Comparison of ENCODE assay signal across 8 cellular contexts in genomic region chr6:105995403-105995699, GRCh38.
A peak's percentile ranks its signal among the peaks of the same experiment; 100 is the strongest.
DNase-seq lines count a peak whose midpoint lies in the region; ATAC-seq and TF ChIP-seq lines count a peak whose summit lies in the region.
"Had no signal": no experiment of that assay in that cellular context is flagged by ENCODE, and none has a peak within 500 bp of the region (broad histone marks: within the 10 kb centered on the region; RNA-seq: fewer than 3 reads in every experiment).

No MANE protein-coding gene starts in this region.

- POLR2A ChIA-PET in OCI-LY7 (lab: Charles Lee), result interaction anchor here (0.5 to 1.0 kb wide), 2 partner anchors 8 to 212 kb away, joined by 3 to 4 read pairs; no protein-coding TSS in a partner anchor

- H3K36me3 ChIP-seq in OCI-LY7 (ENCODE audit: insufficient read depth, low read length), result no peaks in the 10 kb centered on the region
- peaks cover 14% of the 10 kb centered on the region for H3K36me3 ChIP-seq in endodermal cell (ENCODE audit: control insufficient read depth, insufficient read depth, low read length)
- H3K36me3 ChIP-seq in gastrocnemius medialis, result no peaks in the 10 kb centered on the region

- TF ChIP-seq CTCF in OCI-LY7 (conservative IDR thresholded peaks at IDR 0.05; ENCODE audit: low read length) (no peak), endodermal cell (conservative IDR thresholded peaks at IDR 0.05) (no peak), gastrocnemius medialis (IDR thresholded peaks at IDR 0.05 in 4 of 5, conservative IDR thresholded peaks at IDR 0.05 in 1 of 5) (no peak)

- peaks cover 39% of the 10 kb centered on the region for H3K4me1 ChIP-seq in OCI-LY7 (ENCODE audit: insufficient read depth, low read length, poor library complexity, severe bottlenecking)
- peaks cover 6% of the 10 kb centered on the region for H3K4me1 ChIP-seq in endodermal cell (ENCODE audit: control insufficient read depth, insufficient read depth, low read length)
- peaks cover 16 to 19% of the 10 kb centered on the region in 2 donors for H3K4me1 ChIP-seq in gastrocnemius medialis

- H3K27me3 Mint-ChIP-seq in endodermal cell (ENCODE audit: insufficient read depth), result peaks cover 59% of the 10 kb centered on the region

- no peak for TF ChIP-seq POLR2A in gastrocnemius medialis (IDR thresholded peaks at IDR 0.05)

- H3K27me3 ChIP-seq in endodermal cell (ENCODE audit: control insufficient read depth, insufficient read depth, low read length, poor library complexity, severe bottlenecking) (peaks cover 7% of the 10 kb centered on the region), gastrocnemius medialis (peaks cover 44 to 67% (median 47%) of the 10 kb centered on the region in 3 donors)

- H3K36me3 Mint-ChIP-seq in endodermal cell (ENCODE audit: low read depth), result peaks cover 14% of the 10 kb centered on the region

- no peaks in the 10 kb centered on the region for H3K79me2 ChIP-seq in OCI-LY7 (ENCODE audit: insufficient read depth, low read depth, low read length)

- H3K9ac ChIP-seq in endodermal cell (ENCODE audit: extremely low read depth, low read length, poor library complexity, severe bottlenecking), result peak overlapping the region; percentile 90

- peak overlapping the region; percentile 83; the same call in 1 of the 2 replicates for H2AFZ ChIP-seq in OCI-LY7 (ENCODE audit: low read length)

- in situ Hi-C loops in gastrocnemius medialis (cut with MboI; ENCODE audit: low sequenced_read_pairs in 4 of 4), result loop anchor here in 1 of 4 donors (10.0 to 25.0 kb wide), 2 partner anchors 201 to 258 kb away; no protein-coding TSS in a partner anchor

- H3K4me3 Mint-ChIP-seq in endodermal cell, result peak overlapping the region; percentile 78

- H3K27ac Mint-ChIP-seq in endodermal cell, result no peak overlapping the region

- H3K4me2 ChIP-seq in OCI-LY7 (ENCODE audit: low read length), result peak overlapping the region; percentile 70

- DNase-seq in GF-D8 (lab: John Stamatoyannopoulos, UW) (peak; percentile 55), OCI-LY7 (ENCODE audit: low spot score) (no peak), endodermal cell (no peak), gastrocnemius medialis (no peak), cerebellum (ENCODE audit: low spot score) (no peak)
- DNase-seq: NCI-H1930 had no signal

- intact Hi-C loops in OCI-LY7 (cut with micrococcal nuclease; ENCODE audit: unreplicated experiment), result no loop called here
- intact Hi-C loops in gastrocnemius medialis (cut with DNase I; ENCODE audit: low total_unique reads), result loop anchor here (5.0 to 10.0 kb wide), 2 partner anchors 83 to 511 kb away; no protein-coding TSS in a partner anchor

- H4K20me1 ChIP-seq in OCI-LY7 (ENCODE audit: insufficient read depth, low read length), result no peaks in the 10 kb centered on the region

- no peaks in the 10 kb centered on the region for H3K9me2 ChIP-seq in OCI-LY7 (ENCODE audit: insufficient read depth, low read length)

- no peaks in the 10 kb centered on the region for H3K9me3 ChIP-seq in OCI-LY7 (ENCODE audit: low read length)
- H3K9me3 ChIP-seq in endodermal cell (ENCODE audit: control insufficient read depth, low read length), result peaks cover 4% of the 10 kb centered on the region
- H3K9me3 ChIP-seq in gastrocnemius medialis, result no peaks in the 10 kb centered on the region

- H3K4me1 Mint-ChIP-seq in endodermal cell, result peaks cover 17% of the 10 kb centered on the region

- H3K9me3 Mint-ChIP-seq in endodermal cell, result peaks cover 4% of the 10 kb centered on the region

- H3K27ac ChIP-seq in OCI-LY7 (ENCODE audit: low read depth, low read length, poor library complexity, severe bottlenecking) (no peak overlapping the region), endodermal cell (ENCODE audit: low read depth, low read length) (no peak overlapping the region), gastrocnemius medialis (peak overlapping the region in 3 of 4 donors; percentile 52 to 74 (median 69))

- ATAC-seq in gastrocnemius medialis (no peak), HG03097 (IDR thresholded peaks at IDR 0.05; ENCODE audit: low FRiP score, unreplicated experiment) (no peak), HG03280 (IDR thresholded peaks at IDR 0.05; ENCODE audit: unreplicated experiment) (no peak)

- no TSS peak for BruUV-seq in OCI-LY7 (replicated peaks; lab: Mats Ljungman, UMichigan)

- WGBS in endodermal cell (ENCODE audit: insufficient coverage in 1 of 2, insufficient read length in 1 of 2), 2 experiments, result 2 to 5% methylated on average over 2 to 4 of the region's 5 CpGs

- H3K4me3 ChIP-seq in OCI-LY7 (ENCODE audit: low read depth, low read length, poor library complexity, severe bottlenecking) (peak overlapping the region; percentile 65), endodermal cell (ENCODE audit: low read length) (peak overlapping the region; percentile 94), gastrocnemius medialis (peak overlapping the region in 3 of 4 donors; percentile 60 to 98 (median 82))

- CTCF ChIA-PET in OCI-LY7 (lab: Charles Lee; ENCODE audit: unreplicated experiment), result no interaction called here

Comparison
In these comparisons a context has a peak if more than half of its experiments do, and no peak if none do; other contexts are left out.
1. H3K27ac ChIP-seq: peak in gastrocnemius medialis (3 of 4); none in OCI-LY7 (single experiment) and endodermal cell (single experiment).
2. Peak in every context shown above with its lines, with median percentiles within 50 percentile points of each other: H3K4me3 ChIP-seq.